16 cellular contexts compared by ENCODE assay signal in genomic region chr1:212774584-212774983, GRCh38. TPM values are rescaled to one million over a fixed set of nuclear protein-coding genes. Genes with fewer than 3 reads are reported as not detected.
A peak's percentile ranks its signal among the peaks of the same experiment; 100 is the strongest.
DNase-seq lines count a peak whose midpoint lies in the region; ATAC-seq and TF ChIP-seq lines count a peak whose summit lies in the region.
"Had no signal": no experiment of that assay in that cellular context is flagged by ENCODE, and none has a peak within 500 bp of the region (broad histone marks: within the 10 kb centered on the region; RNA-seq: fewer than 3 reads in every experiment).

No MANE protein-coding gene starts in this region.

- H3K27ac ChIP-seq in left ventricle myocardium inferior (replicated peaks) (no peak overlapping the region), endodermal cell (ENCODE audit: low read depth, low read length) (no peak overlapping the region)
- H3K27ac ChIP-seq: hepatocyte, tibial artery had no signal

- intact Hi-C loops in Right ventricle myocardium superior (cut with DNase I) (no loop called here), left ventricle myocardium inferior (cut with micrococcal nuclease) (no loop called here)
- intact Hi-C loops in dendritic cell treated with granulocyte-macrophage colony-stimulating factor and Interleukin-4, amounts not matched to agents 40 ng/mL and 50 ng/mL, for 4 days (cut with micrococcal nuclease) = no loop called here

- H3K27me3 ChIP-seq in left ventricle myocardium inferior (ENCODE audit: low read depth) (no peaks in the 10 kb centered on the region), endodermal cell (ENCODE audit: control insufficient read depth, insufficient read depth, low read length, poor library complexity, severe bottlenecking) (no peaks in the 10 kb centered on the region)
- H3K27me3 ChIP-seq: hepatocyte, tibial artery had no signal

- H3K4me1 ChIP-seq in left ventricle myocardium inferior (no peaks in the 10 kb centered on the region), endodermal cell (ENCODE audit: control insufficient read depth, insufficient read depth, low read length) (no peaks in the 10 kb centered on the region)
- H3K4me1 ChIP-seq: tibial artery had no signal

- H3K4me1 Mint-ChIP-seq in dendritic cell treated with granulocyte-macrophage colony-stimulating factor and Interleukin-4, amounts not matched to agents 40 ng/mL and 50 ng/mL, for 4 days (ENCODE audit: low read depth) = peaks cover 80% of the 10 kb centered on the region
- peaks cover 26 to 51% of the 10 kb centered on the region in 2 donors for H3K4me1 Mint-ChIP-seq in stimulated activated naive B cell treated with anti-CD40 and anti-IgM and Interleukin-4, amounts not matched to agents 10 μg/mL and 1 μg/mL and 100 μg/mL, for 72 hours
- H3K4me1 Mint-ChIP-seq in endodermal cell = no peaks in the 10 kb centered on the region
- H3K4me1 Mint-ChIP-seq: H9 had no signal

- ATAC-seq in Right ventricle myocardium superior (ENCODE audit: poor library complexity) (peak; percentile 39), HG02759 (IDR thresholded peaks at IDR 0.05; ENCODE audit: unreplicated experiment) (no peak)
- peak; percentile 71 to 74 for ATAC-seq in stimulated activated naive B cell treated with anti-CD40 and anti-IgM and Interleukin-4, amounts not matched to agents 10 μg/mL and 1 μg/mL and 100 μg/mL, for 72 hours (replicated peaks)

- H3K9me3 ChIP-seq in left ventricle myocardium inferior (replicated peaks) (peaks cover 17% of the 10 kb centered on the region), endodermal cell (ENCODE audit: control insufficient read depth, low read length) (peaks cover 37% of the 10 kb centered on the region)

- H3K27me3 Mint-ChIP-seq in dendritic cell treated with granulocyte-macrophage colony-stimulating factor and Interleukin-4, amounts not matched to agents 40 ng/mL and 50 ng/mL, for 4 days = no peaks in the 10 kb centered on the region
- H3K27me3 Mint-ChIP-seq in stimulated activated naive B cell treated with anti-CD40 and anti-IgM and Interleukin-4, amounts not matched to agents 10 μg/mL and 1 μg/mL and 100 μg/mL, for 72 hours = no peaks in the 10 kb centered on the region
- H3K27me3 Mint-ChIP-seq in endodermal cell (ENCODE audit: insufficient read depth) = no peaks in the 10 kb centered on the region

- DNase-seq in Right ventricle myocardium superior = no peak
- no peak for DNase-seq in left ventricle myocardium inferior
- DNase-seq in OCI-M2 (lab: John Stamatoyannopoulos, UW; ENCODE audit: unreplicated experiment) = peak; percentile 14
- no peak for DNase-seq in stimulated activated naive B cell treated with anti-CD40 and anti-IgM and Interleukin-4, amounts not matched to agents 10 μg/mL and 1 μg/mL and 100 μg/mL, for 72 hours
- no peak for DNase-seq in T1000 (lab: John Stamatoyannopoulos, UW)
- DNase-seq in endodermal cell = no peak
- DNase-seq: activated CD4-positive, alpha-beta T cell treated with anti-CD3 and anti-CD28 coated beads for 48 hours; effector CD4-positive, alpha-beta T cell; H9; KG1; NCI-H2227 treated with DMSO at 0.1 percent for 48 hours; SHP77 treated with DMSO at 0.1 percent for 48 hours; tibial artery had no signal

- 92 to 98% methylated on average over 2 of the region's 2 CpGs for WGBS in endodermal cell (ENCODE audit: insufficient coverage in 1 of 2, insufficient read length in 1 of 2), 2 experiments

- H3K4me3 ChIP-seq in left ventricle myocardium inferior (no peak overlapping the region), endodermal cell (ENCODE audit: low read length) (no peak overlapping the region)
- H3K4me3 ChIP-seq: hepatocyte, tibial artery had no signal

- H3K4me3 Mint-ChIP-seq in dendritic cell treated with granulocyte-macrophage colony-stimulating factor and Interleukin-4, amounts not matched to agents 40 ng/mL and 50 ng/mL, for 4 days = no peak overlapping the region
- H3K4me3 Mint-ChIP-seq in stimulated activated naive B cell treated with anti-CD40 and anti-IgM and Interleukin-4, amounts not matched to agents 10 μg/mL and 1 μg/mL and 100 μg/mL, for 72 hours = no peak overlapping the region
- no peak overlapping the region for H3K4me3 Mint-ChIP-seq in endodermal cell
- H3K4me3 Mint-ChIP-seq: H9 had no signal

- H3K27ac Mint-ChIP-seq in dendritic cell treated with granulocyte-macrophage colony-stimulating factor and Interleukin-4, amounts not matched to agents 40 ng/mL and 50 ng/mL, for 4 days = peak overlapping the region; percentile 77
- H3K27ac Mint-ChIP-seq in stimulated activated naive B cell treated with anti-CD40 and anti-IgM and Interleukin-4, amounts not matched to agents 10 μg/mL and 1 μg/mL and 100 μg/mL, for 72 hours = no peak overlapping the region
- H3K27ac Mint-ChIP-seq in endodermal cell = no peak overlapping the region
- H3K27ac Mint-ChIP-seq: H9 had no signal

- peaks cover 25% of the 10 kb centered on the region for H3K36me3 ChIP-seq in left ventricle myocardium inferior
- H3K36me3 ChIP-seq in endodermal cell (ENCODE audit: control insufficient read depth, insufficient read depth, low read length) = peaks cover 64% of the 10 kb centered on the region

- TF ChIP-seq CTCF in left ventricle myocardium inferior (IDR thresholded peaks at IDR 0.05; ENCODE audit: borderline replicate concordance) = no peak
- no peak for TF ChIP-seq CTCF in endodermal cell (conservative IDR thresholded peaks at IDR 0.05)

- peaks cover 75% of the 10 kb centered on the region for H3K36me3 Mint-ChIP-seq in dendritic cell treated with granulocyte-macrophage colony-stimulating factor and Interleukin-4, amounts not matched to agents 40 ng/mL and 50 ng/mL, for 4 days (ENCODE audit: low read depth)
- peaks cover 53 to 74% of the 10 kb centered on the region in 2 donors for H3K36me3 Mint-ChIP-seq in stimulated activated naive B cell treated with anti-CD40 and anti-IgM and Interleukin-4, amounts not matched to agents 10 μg/mL and 1 μg/mL and 100 μg/mL, for 72 hours
- peaks cover 73% of the 10 kb centered on the region for H3K36me3 Mint-ChIP-seq in endodermal cell (ENCODE audit: low read depth)

- peaks cover 17% of the 10 kb centered on the region for H3K9me3 Mint-ChIP-seq in dendritic cell treated with granulocyte-macrophage colony-stimulating factor and Interleukin-4, amounts not matched to agents 40 ng/mL and 50 ng/mL, for 4 days
- H3K9me3 Mint-ChIP-seq in stimulated activated naive B cell treated with anti-CD40 and anti-IgM and Interleukin-4, amounts not matched to agents 10 μg/mL and 1 μg/mL and 100 μg/mL, for 72 hours = peaks cover 9 to 15% of the 10 kb centered on the region in 2 donors
- peaks cover 30% of the 10 kb centered on the region for H3K9me3 Mint-ChIP-seq in endodermal cell

- H3K9ac ChIP-seq in endodermal cell (ENCODE audit: extremely low read depth, low read length, poor library complexity, severe bottlenecking) = no peak overlapping the region

RNA-seq across cellular contexts. Expression of gene NSL1, which starts 17.0 kb away (rescaled TPM):
- total RNA-seq in Right ventricle myocardium superior = 24.6 TPM
- total RNA-seq in left ventricle myocardium inferior = 29.0 TPM
- total RNA-seq in endodermal cell = 10 to 100 TPM; 47.6 to 57.7 TPM
- polyA plus RNA-seq in endodermal cell (2013, experiment 1 of 2) = 31.9 TPM
- polyA plus RNA-seq in endodermal cell (2013, experiment 2 of 2) = 31.2 TPM

RNA-seq across cellular contexts. Expression of gene TATDN3, which starts 17.1 kb away (rescaled TPM):
- total RNA-seq in Right ventricle myocardium superior (22.0 TPM), left ventricle myocardium inferior (23.5 TPM), endodermal cell (10 to 100 TPM; 14.9 to 26.3 TPM)
- 15.0 TPM for polyA plus RNA-seq in endodermal cell (2013, experiment 1 of 2)
- polyA plus RNA-seq in endodermal cell (2013, experiment 2 of 2) = 17.7 TPM
